Comparison of ENCODE assay signal across 8 cellular contexts in genomic region chr3:48686538-48687219, GRCh38. TPM values are rescaled to one million over a fixed set of nuclear protein-coding genes. Genes with fewer than 3 reads are reported as not detected.
A peak's percentile ranks its signal among the peaks of the same experiment; 100 is the strongest.
DNase-seq lines count a peak whose midpoint lies in the region; ATAC-seq, FAIRE-seq and TF ChIP-seq lines count a peak whose summit lies in the region.

No MANE protein-coding gene starts in this region.

- H3K36me3 ChIP-seq in H7 (replicated peaks; ENCODE audit: control insufficient read depth, insufficient read depth, low read length) (peaks cover 36% of the 10 kb centered on the region), SU-DHL-6 (ENCODE audit: low read length) (peaks cover 6% of the 10 kb centered on the region; the same call in 1 of the 2 replicates), gastroesophageal sphincter (peaks cover 0 to 57% of the 10 kb centered on the region in 2 donors), skeletal muscle tissue (ENCODE audit: control insufficient read depth in 3 of 3, insufficient read depth in 3 of 3, low read length in 3 of 3) (peaks cover 39 to 45% (median 43%) of the 10 kb centered on the region in 3 donors)

- H3K27me3 ChIP-seq in H7 (ENCODE audit: control insufficient read depth, insufficient read depth, low read length) = no peaks in the 10 kb centered on the region
- no peaks in the 10 kb centered on the region for H3K27me3 ChIP-seq in SU-DHL-6 (ENCODE audit: low read length)
- H3K27me3 ChIP-seq in gastroesophageal sphincter = no peaks in the 10 kb centered on the region
- no peaks in the 10 kb centered on the region for H3K27me3 ChIP-seq in skeletal muscle tissue (ENCODE audit: control insufficient read depth in 3 of 3, insufficient read depth in 3 of 3, low read length in 3 of 3)

- H3K4me3 ChIP-seq in H7 (ENCODE audit: insufficient read depth, low read depth, low read length) (peak overlapping the region; percentile 94), SU-DHL-6 (ENCODE audit: insufficient read depth, low read length, poor library complexity, severe bottlenecking) (no peak overlapping the region), gastroesophageal sphincter (peak overlapping the region in 1 of 2 donors; percentile 91), skeletal muscle tissue (ENCODE audit: low read length in 3 of 3) (peak overlapping the region in 2 of 3 donors; percentile 74 to 98)

- peak overlapping the region; percentile 91 for H3K27ac ChIP-seq in SU-DHL-6 (ENCODE audit: low read depth, low read length)
- H3K27ac ChIP-seq in gastroesophageal sphincter = peak overlapping the region in 3 of 4 donors; percentile 86 to 92 (median 88)
- no peak overlapping the region for H3K27ac ChIP-seq in skeletal muscle tissue (ENCODE audit: low read depth, low read length)

- H3K9me3 ChIP-seq in SU-DHL-6 (ENCODE audit: insufficient read depth, low read length) = no peaks in the 10 kb centered on the region
- H3K9me3 ChIP-seq in gastroesophageal sphincter = no peaks in the 10 kb centered on the region
- H3K9me3 ChIP-seq in skeletal muscle tissue (ENCODE audit: control insufficient read depth in 3 of 3, low read length in 3 of 3) = no peaks in the 10 kb centered on the region

- H3F3A ChIP-seq in SU-DHL-6 (ENCODE audit: insufficient read depth) = peaks cover 26% of the 10 kb centered on the region

- H3K9ac ChIP-seq in SU-DHL-6 (ENCODE audit: low read length) (peak overlapping the region; percentile 95), skeletal muscle tissue (ENCODE audit: low read depth in 1 of 3, low read length in 3 of 3) (peak overlapping the region; percentile 79 to 96 (median 85))

- no peak for TF ChIP-seq EP300 in gastroesophageal sphincter (IDR thresholded peaks at IDR 0.05)

- peak overlapping the region; percentile 90 for H3K4me2 ChIP-seq in SU-DHL-6 (ENCODE audit: low read depth, low read length, poor library complexity, severe bottlenecking)

- 0 out of 2 replicates have a peak, but pooled peaks cover 3% of the 10 kb centered on the region for H4K20me1 ChIP-seq in SU-DHL-6 (ENCODE audit: low read depth, low read length)

- peaks cover 0 to 53% (median 22%) of the 10 kb centered on the region in 3 donors for H3K4me1 ChIP-seq in gastroesophageal sphincter
- peaks cover 27 to 41% (median 35%) of the 10 kb centered on the region in 3 donors for H3K4me1 ChIP-seq in skeletal muscle tissue (ENCODE audit: control insufficient read depth in 3 of 3, insufficient read depth in 3 of 3, low read length in 3 of 3)

- TF ChIP-seq CTCF in SU-DHL-6 (IDR thresholded peaks at IDR 0.05; ENCODE audit: insufficient read depth, low read length, poor library complexity, severe bottlenecking) (no peak), gastroesophageal sphincter (IDR thresholded peaks at IDR 0.05) (no peak), D721Med (IDR thresholded peaks at IDR 0.05; ENCODE audit: insufficient read depth, missing control alignments) (no peak)

- peak overlapping the region; percentile 81 for H2AFZ ChIP-seq in SU-DHL-6 (ENCODE audit: low read depth, low read length, severe bottlenecking)

- no peaks in the 10 kb centered on the region for H3K9me2 ChIP-seq in SU-DHL-6 (replicated peaks; ENCODE audit: insufficient read depth, low read length)

- ATAC-seq in gastroesophageal sphincter (no peak), HG02759 (IDR thresholded peaks at IDR 0.05; ENCODE audit: unreplicated experiment) (no peak), esophagus mucosa (no peak)

- DNase-seq in H7 (peak; percentile 47), NCI-H510A treated with DMSO at 0.1 percent for 48 hours (lab: John Stamatoyannopoulos, UW) (no peak), D721Med (ENCODE audit: insufficient read length, low spot score) (no peak)

- peaks cover 26% of the 10 kb centered on the region for H3K79me2 ChIP-seq in SU-DHL-6 (ENCODE audit: insufficient read depth, low read length)

- no peak for TF ChIP-seq POLR2A in gastroesophageal sphincter (IDR thresholded peaks at IDR 0.05)

- no peak for FAIRE-seq in D721Med (lab: Jason Lieb, UNC)

- 35 to 64% methylated on average over 2 to 6 of the region's 10 CpGs for WGBS in gastroesophageal sphincter (ENCODE audit: low coverage in 1 of 2), 2 donors

RNA-seq across cellular contexts. Expression of gene NCKIPSD, which starts 1.0 kb away (rescaled TPM):
- 43.8 and 48.8 TPM in 2 replicates for total RNA-seq in H7 (2014; rRNA removed; shearing (Covaris generic))
- total RNA-seq in gastroesophageal sphincter = 10 to 100 TPM; 19.0 to 32.5 (median 21.1) TPM
- 3.1 TPM for total RNA-seq in skeletal muscle tissue
- total RNA-seq in esophagus mucosa = 12.6 TPM

RNA-seq across cellular contexts. Expression of gene CELSR3, which starts 24.0 kb away (rescaled TPM):
- 14.3 and 18.7 TPM in 2 replicates for total RNA-seq in H7 (2014; rRNA removed; shearing (Covaris generic))
- total RNA-seq in gastroesophageal sphincter = 1 to 10 TPM in 1 of 4 donors, under 1 TPM in 3; 0.40 to 1.0 (median 0.66) TPM
- total RNA-seq in skeletal muscle tissue = under 0.01 TPM
- 0.88 TPM for total RNA-seq in esophagus mucosa

RNA-seq across cellular contexts. Expression of gene IP6K2, which starts 30.3 kb away (rescaled TPM):
- total RNA-seq in H7 (2014; rRNA removed; shearing (Covaris generic)) = 93.8 and 107 TPM in 2 replicates
- total RNA-seq in gastroesophageal sphincter (10 to 100 TPM; 44.5 to 52.8 (median 48.1) TPM), skeletal muscle tissue (33.9 TPM), esophagus mucosa (53.1 TPM)

RNA-seq across cellular contexts. Expression of gene SLC26A6, which starts 51.4 kb away (rescaled TPM):
- 70.5 and 76.0 TPM in 2 replicates for total RNA-seq in H7 (2014; rRNA removed; shearing (Covaris generic))
- total RNA-seq in gastroesophageal sphincter = 10 to 100 TPM in 2 of 4 donors, 1 to 10 TPM in 2; 7.4 to 21.8 (median 10.7) TPM
- total RNA-seq in skeletal muscle tissue = 9.4 TPM
- total RNA-seq in esophagus mucosa = 7.9 TPM
